ENCODE assay signal across 19 cellular contexts in genomic region chr1:30286241-30286983, GRCh38.
DNase-seq lines count a peak whose midpoint lies in the region; ATAC-seq, FAIRE-seq and TF ChIP-seq lines count a peak whose summit lies in the region.
"Had no signal": no experiment of that assay in that cellular context is flagged by ENCODE, and none has a peak within 500 bp of the region (broad histone marks: within the 10 kb centered on the region; RNA-seq: fewer than 3 reads in every experiment).

No MANE protein-coding gene starts in this region.

- CTCF ChIA-PET in HepG2 (lab: Yijun Ruan, JAX; ENCODE audit: low intra/inter-chr PET ratio, low total read pairs) = no interaction called here

- no peak overlapping the region for H3K9ac ChIP-seq in HepG2 (ENCODE audit: insufficient read depth, low read depth, low read length)

- TF ChIP-seq EP300 in HepG2 (IDR thresholded peaks at IDR 0.05; ENCODE audit: low read depth in 2 of 2, low read length in 2 of 2) (no peak), HepG2 (CRISPR knock-in tag; IDR thresholded peaks at IDR 0.05; ENCODE audit: borderline replicate concordance) (no peak)

- no peaks in the 10 kb centered on the region for H3K4me1 ChIP-seq in BE2C
- no peaks in the 10 kb centered on the region for H3K4me1 ChIP-seq in right atrium auricular region
- H3K4me1 ChIP-seq in HepG2 (ENCODE audit: insufficient read depth, low read length) = no peaks in the 10 kb centered on the region
- H3K4me1 ChIP-seq: body of pancreas, suprapubic skin had no signal

- WGBS in HepG2 (ENCODE audit: low lambda C conversion rate) = 66% methylated on average over 6 of the region's 13 CpGs

- POLR2A ChIA-PET in HepG2 (lab: Yijun Ruan, JAX) = no interaction called here

- intact Hi-C loops in HepG2 (cut with micrococcal nuclease; ENCODE audit: unreplicated experiment) = no loop called here

- no peak overlapping the region for H3K27ac ChIP-seq in right atrium auricular region
- no peak overlapping the region for H3K27ac ChIP-seq in HepG2 (ENCODE audit: extremely low read length, insufficient read depth, low read length)
- H3K27ac ChIP-seq: body of pancreas, epithelial cell of prostate, PC-9, suprapubic skin had no signal

- H2AFZ ChIP-seq in HepG2 (ENCODE audit: low read length) = no peak overlapping the region
- H2AFZ ChIP-seq: PC-9 had no signal

- H4K20me1 ChIP-seq in HepG2 (ENCODE audit: insufficient read depth, low read length) = no peaks in the 10 kb centered on the region

- H3K4me3 ChIP-seq in BE2C (ENCODE audit: low read depth, low read length) = no peak overlapping the region
- no peak overlapping the region for H3K4me3 ChIP-seq in right atrium auricular region
- no peak overlapping the region for H3K4me3 ChIP-seq in HepG2 (replicated peaks in 1 of 3; ENCODE audit: insufficient read depth in 1 of 3, low read depth in 2 of 3, low read length in 3 of 3)
- H3K4me3 ChIP-seq: body of pancreas, PC-9, skin epidermis, suprapubic skin had no signal

- H3K36me3 ChIP-seq in BE2C = no peaks in the 10 kb centered on the region
- H3K36me3 ChIP-seq in right atrium auricular region = no peaks in the 10 kb centered on the region
- H3K36me3 ChIP-seq in HepG2 (replicated peaks in 1 of 2; ENCODE audit: control insufficient read depth in 1 of 2, insufficient read depth in 2 of 2, low read length in 2 of 2) = no peaks in the 10 kb centered on the region
- H3K36me3 ChIP-seq: suprapubic skin had no signal

- H3K9me3 ChIP-seq in BE2C (no peaks in the 10 kb centered on the region), right atrium auricular region (no peaks in the 10 kb centered on the region), HepG2 (ENCODE audit: low read length) (no peaks in the 10 kb centered on the region)
- H3K9me3 ChIP-seq: body of pancreas, suprapubic skin had no signal

- no TSS peak for BruUV-seq in HepG2 (replicated peaks; lab: Mats Ljungman, UMichigan)

- no peak for ATAC-seq in GM19023 (IDR thresholded peaks at IDR 0.05; ENCODE audit: unreplicated experiment)
- ATAC-seq in HepG2 = no peak
- ATAC-seq: body of pancreas had no signal

- H3K79me2 ChIP-seq in HepG2 (ENCODE audit: insufficient read depth, low read length) = no peaks in the 10 kb centered on the region

- FAIRE-seq in HepG2 (lab: Jason Lieb, UNC) = no peak
- FAIRE-seq: TTC549 had no signal

- TF ChIP-seq CTCF in BE2C (IDR thresholded peaks at IDR 0.05; ENCODE audit: low read depth, low read length) (no peak), right atrium auricular region (IDR thresholded peaks at IDR 0.05) (no peak), HepG2 (CRISPR knock-in tag; IDR thresholded peaks at IDR 0.05) (no peak)

- TF ChIP-seq POLR2A in HepG2 (IDR thresholded peaks at IDR 0.05; ENCODE audit: insufficient read depth in 1 of 2, low read depth in 2 of 2, low read length in 2 of 2) = no peak

- in situ Hi-C loops in HepG2 (cut with HindIII; ENCODE audit: extremely low pct_ligation_motif_present, low pct_unique_long_range_greater_than_20kb) = no loop called here

- DNase-seq in BE2C (peak; percentile 28), DMS79 (lab: John Stamatoyannopoulos, UW) (peak; percentile 24), NCI-H345 treated with DMSO at 0.1 percent for 48 hours (lab: John Stamatoyannopoulos, UW; ENCODE audit: unreplicated experiment) (peak; percentile 44), right atrium auricular region (ENCODE audit: low spot score) (peak; percentile 53), HepG2 (ENCODE audit: low spot score) (no peak)
- DNase-seq in activated naive CD4-positive, alpha-beta T cell (lab: John Stamatoyannopoulos, UW) = no peak
- DNase-seq in activated naive CD4-positive, alpha-beta T cell treated with anti-CD3 and anti-CD28 coated beads, Interleukin-2, amount 50 U/mL, for 16 hours = no peak
- DNase-seq: activated CD4-positive, alpha-beta T cell treated with anti-CD3 and anti-CD28 coated beads, Interleukin-2, amount 10 ng/mL, durations not matched to agents 7 days and 5 days; dermis blood vessel endothelial cell; H7; naive B cell; PC-9; stimulated activated CD4-positive, alpha-beta T cell treated with anti-CD3 and anti-CD28 coated beads, Interleukin-4, amount 100 ng/mL, for 4 hours had no signal

- H3K27me3 ChIP-seq in BE2C (no peaks in the 10 kb centered on the region), right atrium auricular region (no peaks in the 10 kb centered on the region), HepG2 (ENCODE audit: control insufficient read depth in 1 of 2, insufficient read depth in 2 of 2, low read length in 2 of 2) (no peaks in the 10 kb centered on the region)
- H3K27me3 ChIP-seq: body of pancreas had no signal

- no peak overlapping the region for H3K4me2 ChIP-seq in HepG2 (ENCODE audit: low read depth, low read length)
- H3K4me2 ChIP-seq: PC-9 had no signal

- no peak for TF ChIP-seq RAD21 in HepG2 (CRISPR knock-in tag; IDR thresholded peaks at IDR 0.05)

TF ChIP-seq in HepG2, 621 proteins besides CTCF, POLR2A, EP300 and RAD21:
- no peak for TF ChIP-seq ZNF878 (CRISPR knock-in tag; IDR thresholded peaks at IDR 0.05)
- no peak for TF ChIP-seq NFIB (CRISPR knock-in tag; IDR thresholded peaks at IDR 0.05; ENCODE audit: borderline replicate concordance)
- TF ChIP-seq NR0B2 (CRISPR knock-in tag; IDR thresholded peaks at IDR 0.05) = no peak
- TF ChIP-seq DZIP1 (CRISPR knock-in tag; IDR thresholded peaks at IDR 0.05) = no peak
- TF ChIP-seq MTF2 (CRISPR knock-in tag; IDR thresholded peaks at IDR 0.05; ENCODE audit: borderline replicate concordance) = no peak
- TF ChIP-seq HNRNPH1 (optimal IDR thresholded peaks at IDR 0.05; ENCODE audit: low read depth, low read length) = no peak
- no peak for TF ChIP-seq ZNF280B (CRISPR knock-in tag; IDR thresholded peaks at IDR 0.05; ENCODE audit: borderline replicate concordance)

Comparison
In these comparisons a context has a peak if more than half of its experiments do, and no peak if none do; other contexts are left out.
1. DNase-seq: peak in BE2C (single experiment), DMS79 (single experiment), NCI-H345 treated with DMSO at 0.1 percent for 48 hours (single experiment) and right atrium auricular region (single experiment); none in activated naive CD4-positive, alpha-beta T cell (0 of 4), HepG2 (single experiment) and activated naive CD4-positive, alpha-beta T cell treated with anti-CD3 and anti-CD28 coated beads, Interleukin-2, amount 50 U/mL, for 16 hours (single experiment).